29 cellular contexts compared by ENCODE assay signal in genomic region chr1:84510165-84510564, GRCh38. TPM values are rescaled to one million over a fixed set of nuclear protein-coding genes. Genes with fewer than 3 reads are reported as not detected.
"Had no signal": no experiment of that assay in that cellular context is flagged by ENCODE, and none has a peak within 500 bp of the region (broad histone marks: within the 10 kb centered on the region; RNA-seq: fewer than 3 reads in every experiment).

No MANE protein-coding gene starts in this region.

- H3K9me3 Mint-ChIP-seq: stimulated activated memory B cell treated with anti-CD40 and anti-IgM and Interleukin-4, amounts not matched to agents 10 μg/mL and 1 μg/mL and 100 μg/mL, for 72 hours; stimulated activated naive CD8-positive, alpha-beta T cell treated with anti-CD3 and anti-CD28 coated beads, Interleukin-15, amount 100 ng/mL, for 72 hours had no signal

- ATAC-seq: left colon; left lung; lower lobe of right lung; naive thymus-derived CD8-positive, alpha-beta T cell; pancreas; right cardiac atrium; stimulated activated memory B cell treated with anti-CD40 and anti-IgM and Interleukin-4, amounts not matched to agents 10 μg/mL and 1 μg/mL and 100 μg/mL, for 72 hours; stimulated activated naive CD8-positive, alpha-beta T cell treated with anti-CD3 and anti-CD28 coated beads, Interleukin-15, amount 100 ng/mL, for 72 hours had no signal

- FAIRE-seq: islet of Langerhans, kidney, pancreas, small intestine had no signal

- H3K27ac ChIP-seq: left lung, lower lobe of right lung, pancreas, prostate gland, sigmoid colon, spleen, tibial nerve, vagina had no signal

- H3K4me3 ChIP-seq: left lung, lower lobe of right lung, pancreas, prostate gland, sigmoid colon, spleen, tibial nerve, vagina had no signal

- H3K27ac Mint-ChIP-seq: naive thymus-derived CD8-positive, alpha-beta T cell; nephron; stimulated activated memory B cell treated with anti-CD40 and anti-IgM and Interleukin-4, amounts not matched to agents 10 μg/mL and 1 μg/mL and 100 μg/mL, for 72 hours; type B pancreatic cell had no signal

- H3K4me1 Mint-ChIP-seq: neural crest cell; stimulated activated naive CD8-positive, alpha-beta T cell treated with anti-CD3 and anti-CD28 coated beads, Interleukin-15, amount 100 ng/mL, for 72 hours had no signal

- H3K27me3 Mint-ChIP-seq: naive thymus-derived CD8-positive, alpha-beta T cell; stimulated activated memory B cell treated with anti-CD40 and anti-IgM and Interleukin-4, amounts not matched to agents 10 μg/mL and 1 μg/mL and 100 μg/mL, for 72 hours; stimulated activated naive CD8-positive, alpha-beta T cell treated with anti-CD3 and anti-CD28 coated beads, Interleukin-15, amount 100 ng/mL, for 72 hours; type B pancreatic cell had no signal

- H3K4me3 Mint-ChIP-seq: immature natural killer cell; naive thymus-derived CD8-positive, alpha-beta T cell; nephron; neural crest cell; stimulated activated memory B cell treated with anti-CD40 and anti-IgM and Interleukin-4, amounts not matched to agents 10 μg/mL and 1 μg/mL and 100 μg/mL, for 72 hours; stimulated activated naive CD8-positive, alpha-beta T cell treated with anti-CD3 and anti-CD28 coated beads, Interleukin-15, amount 100 ng/mL, for 72 hours; type B pancreatic cell had no signal

- H3K9me3 ChIP-seq: pancreas, prostate gland, sigmoid colon, vagina had no signal

- DNase-seq: hypothalamus; immature natural killer cell; kidney; left colon; left lung; lower lobe of right lung; mammary epithelial cell; mesenchymal stem cell; naive thymus-derived CD8-positive, alpha-beta T cell; nucleus accumbens; pancreas; posterior cingulate gyrus; retina; right cardiac atrium; sigmoid colon; small intestine; spleen; stimulated activated CD4-positive, alpha-beta T cell treated with anti-CD3 and anti-CD28 coated beads, Interleukin-4, amount 100 ng/mL, for 24 hours; stimulated activated naive CD4-positive, alpha-beta T cell treated with Interleukin-2 at 50 U/mL for 16 hours; stimulated activated naive CD8-positive, alpha-beta T cell treated with anti-CD3 and anti-CD28 coated beads, Interleukin-15, amount 100 ng/mL, for 72 hours; substantia nigra had no signal

- H3K4me1 ChIP-seq: pancreas, prostate gland had no signal

- H3K36me3 Mint-ChIP-seq: stimulated activated memory B cell treated with anti-CD40 and anti-IgM and Interleukin-4, amounts not matched to agents 10 μg/mL and 1 μg/mL and 100 μg/mL, for 72 hours had no signal

RNA-seq across cellular contexts. Expression of gene SPATA1, which starts 4.0 kb away (rescaled TPM):
- polyA plus RNA-seq: mammary epithelial cell; naive thymus-derived CD8-positive, alpha-beta T cell had no signal
